In genomic region chr6:35517978-35518377, GRCh38 we compare ENCODE assay signal across 10 cellular contexts. TPM values are rescaled to one million over a fixed set of nuclear protein-coding genes. Genes with fewer than 3 reads are reported as not detected.
"Had no signal": no experiment of that assay in that cellular context is flagged by ENCODE, and none has a peak within 500 bp of the region (broad histone marks: within the 10 kb centered on the region; RNA-seq: fewer than 3 reads in every experiment).

No MANE protein-coding gene starts in this region.

RNA-seq across cellular contexts. Expression of gene TULP1, which starts 5.3 kb away (rescaled TPM):
- total RNA-seq: HT1080, LHCN-M2, MCF 10A, NCI-H460, OCI-LY7, PC-3, SK-MEL-5, T-cell had no signal
- polyA plus RNA-seq: IgD-negative memory B cell, SK-N-SH had no signal

RNA-seq across cellular contexts. Expression of gene TEAD3, which starts 21.1 kb away (rescaled TPM):
- total RNA-seq: OCI-LY7 had no signal
- polyA plus RNA-seq: IgD-negative memory B cell had no signal
